ENCODE assay signal across 22 cellular contexts in genomic region chr2:4539121-4539520, GRCh38.
"Had no signal": no experiment of that assay in that cellular context is flagged by ENCODE, and none has a peak within 500 bp of the region (broad histone marks: within the 10 kb centered on the region; RNA-seq: fewer than 3 reads in every experiment).

No MANE protein-coding gene starts in this region.

- H3K27ac Mint-ChIP-seq: T-cell; T-helper 1 cell treated with Interleukin-12 subunit alpha and Interleukin-12 subunit beta and Interleukin-4 antibody, amounts not matched to agents 30 μg/mL and 1 μg/mL, for 36 hours had no signal

- H3K4me3 Mint-ChIP-seq: T-cell; T-helper 1 cell treated with Interleukin-12 subunit alpha and Interleukin-12 subunit beta and Interleukin-4 antibody, amounts not matched to agents 30 μg/mL and 1 μg/mL, for 36 hours had no signal

- H3K9me3 Mint-ChIP-seq: T-helper 1 cell treated with Interleukin-12 subunit alpha and Interleukin-12 subunit beta and Interleukin-4 antibody, amounts not matched to agents 30 μg/mL and 1 μg/mL, for 36 hours had no signal

- H3K36me3 ChIP-seq: MG63, SJSA1 had no signal

- H3K27ac ChIP-seq: RWPE1, SJSA1, SK-N-MC had no signal

- H3K4me1 ChIP-seq: SJSA1 had no signal

- ATAC-seq: T-cell had no signal

- H3K9me3 ChIP-seq: MG63 had no signal

- H3K27me3 Mint-ChIP-seq: T-cell had no signal

- H3K4me3 ChIP-seq: MG63, SJSA1, SK-N-MC had no signal

- H3K36me3 Mint-ChIP-seq: T-cell had no signal

- H3K27me3 ChIP-seq: MG63, SJSA1 had no signal

- DNase-seq: Karpas-422, KBM-7, MG63, NCI-H1092, NCI-H1105 treated with DMSO at 0.1 percent for 48 hours, NCI-H1417 treated with DMSO at 0.1 percent for 48 hours, NCI-H1694 treated with DMSO at 0.1 percent for 48 hours, NCI-H2029, NCI-H2081 treated with DMSO at 0.1 percent for 48 hours, NCI-H2171 treated with DMSO at 0.1 percent for 48 hours, NCI-H345, NCI-H446 treated with DMSO at 0.1 percent for 48 hours, NCI-H510A treated with DMSO at 0.1 percent for 48 hours, NCI-H526, NCI-H774, SIG-M5, SW 1271, T-cell had no signal

- H3K4me1 Mint-ChIP-seq: T-cell had no signal
